ENCODE assay signal across 8 cellular contexts in genomic region chrX:107654778-107655761, GRCh38. TPM values are rescaled to one million over a fixed set of nuclear protein-coding genes. Genes with fewer than 3 reads are reported as not detected.
A peak's percentile ranks its signal among the peaks of the same experiment; 100 is the strongest.
DNase-seq lines count a peak whose midpoint lies in the region; ATAC-seq, FAIRE-seq and TF ChIP-seq lines count a peak whose summit lies in the region.

No MANE protein-coding gene starts in this region.

- no peak overlapping the region for H2BK15ac ChIP-seq in IMR-90 (ENCODE audit: low read depth, low read length)

- no peak for FAIRE-seq in GM12878 (lab: Jason Lieb, UNC)

- peak; percentile 22; the same call in 1 of the 2 replicates for TF ChIP-seq RAD21 in IMR-90 (IDR thresholded peaks at IDR 0.05; ENCODE audit: low read length)
- peak; percentile 40 for TF ChIP-seq RAD21 in GM12878 (IDR thresholded peaks at IDR 0.05; ENCODE audit: insufficient read depth, low read depth, low read length)

- DNase-seq in IMR-90: peak; percentile 92
- peak; percentile 58 for DNase-seq in T1000 (lab: John Stamatoyannopoulos, UW)
- DNase-seq in GM12878 (ENCODE audit: low read depth, low spot score): no peak
- DNase-seq in iris pigment epithelial cell (ENCODE audit: low read depth): peak; percentile 88
- DNase-seq in stimulated activated CD4-positive, alpha-beta T cell treated with anti-CD3 and anti-CD28 coated beads, Interleukin-2, amount 100 ng/mL, for 48 hours: peak; percentile 57 to 77

- in situ Hi-C loops in IMR-90 (cut with MboI; ENCODE audit: low sequenced_read_pairs): loop anchor here (5.0 kb wide), 1 partner anchor 122 kb away; the partner anchor contains the start of genes NCBP2L and TSC22D3
- in situ Hi-C loops in GM12878 (cut with MboI): no loop called here

- H3K4me1 ChIP-seq in BLaER1 treated with 17β-estradiol and CSF1 and Interleukin-3, amounts not matched to agents 10 nM and 100 nM: peaks cover 0 to 13% (median 9%) of the 10 kb centered on the region in 10 experiments; a peak in 11 of 20 replicates
- H3K4me1 ChIP-seq in IMR-90 (ENCODE audit: control insufficient read depth, insufficient read depth, low read length) (no peaks in the 10 kb centered on the region), GM12878 (ENCODE audit: control insufficient read depth, insufficient read depth, low read length) (no peaks in the 10 kb centered on the region)

- H3K79me1 ChIP-seq in IMR-90 (ENCODE audit: low read depth in 1 of 2, low read length in 2 of 2): no peaks in the 10 kb centered on the region; a peak in 1 of 4 replicates

- WGBS in IMR-90 (ENCODE audit: extremely low coverage in 2 of 2, insufficient read length in 1 of 2), 2 experiments: 46% methylated on average over 2 of the region's 24 CpGs; no CpG with 5 or more reads in 1 of the 2 experiments
- 52% methylated on average over 24 of the region's 24 CpGs for WGBS in GM12878 (ENCODE audit: insufficient coverage, insufficient replicate concordance, low lambda C conversion rate, missing lambda C conversion rate)

- no peak overlapping the region for H4K5ac ChIP-seq in IMR-90 (ENCODE audit: low read depth, low read length)

- no TSS peak for BruUV-seq in IMR-90 (replicated peaks; lab: Mats Ljungman, UMichigan)
- no TSS peak for BruUV-seq in GM12878 (replicated peaks; lab: Mats Ljungman, UMichigan)

- H3K79me2 ChIP-seq in GM12878 (ENCODE audit: control insufficient read depth, insufficient read depth, low read length): no peaks in the 10 kb centered on the region

- CTCF ChIA-PET in IMR-90 (lab: Yijun Ruan, JAX) (interaction anchor here (0.7 to 1.3 kb wide), 3 partner anchors 14 to 121 kb away, joined by 3 read pairs; partner anchors contain the start of gene TSC22D3), GM12878 (lab: Yijun Ruan, JAX) (interaction anchor here (0.7 to 15.9 kb wide), 16 partner anchors 9 to 627 kb away, joined by 3 to 289 read pairs (median 3); partner anchors contain the start of genes NCBP2L, PRPS1 and TSC22D3)

- H2AK5ac ChIP-seq in IMR-90 (ENCODE audit: low read depth, low read length): peak overlapping the region; percentile 9; the same call in 1 of the 2 replicates

- intact Hi-C loops in IMR-90 (cut with micrococcal nuclease): loop anchor here (2.0 kb wide), 1 partner anchor 56 kb away; no protein-coding TSS in a partner anchor
- intact Hi-C loops in GM12878 (cut with micrococcal nuclease; ENCODE audit: unreplicated experiment): loop anchor here (5.0 kb wide), 1 partner anchor 48 kb away; no protein-coding TSS in a partner anchor

- no peak overlapping the region for H4K8ac ChIP-seq in IMR-90 (ENCODE audit: low read depth in 2 of 2, low read length in 2 of 2)

- no peak overlapping the region for H3K14ac ChIP-seq in IMR-90 (replicated peaks; ENCODE audit: low read depth, low read length)

- peak overlapping the region; percentile 76 for H2AK9ac ChIP-seq in IMR-90 (replicated peaks; ENCODE audit: low read depth, low read length, poor library complexity)

- peaks cover 64 to 99% (median 88%) of the 10 kb centered on the region in 11 experiments for H3K27me3 ChIP-seq in BLaER1 treated with 17β-estradiol and CSF1 and Interleukin-3, amounts not matched to agents 10 nM and 100 nM
- H3K27me3 ChIP-seq in IMR-90 (ENCODE audit: control insufficient read depth, insufficient read depth, low read length) (peaks cover 2% of the 10 kb centered on the region), GM12878 (replicated peaks in 1 of 2; ENCODE audit: control insufficient read depth in 2 of 2, insufficient read depth in 2 of 2, low read length in 1 of 2) (no peaks in the 10 kb centered on the region)

- no peak overlapping the region for H2BK20ac ChIP-seq in IMR-90 (ENCODE audit: low read depth, low read length)

- no peaks in the 10 kb centered on the region for H3K9me3 ChIP-seq in BLaER1 treated with 17β-estradiol and CSF1 and Interleukin-3, amounts not matched to agents 10 nM and 100 nM (replicated peaks in 1 of 11)
- H3K9me3 ChIP-seq in IMR-90 (ENCODE audit: control insufficient read depth, insufficient read depth, low read length): no peaks in the 10 kb centered on the region
- no peaks in the 10 kb centered on the region for H3K9me3 ChIP-seq in GM12878 (replicated peaks; ENCODE audit: control insufficient read depth, insufficient read depth, low read length)

- no peak overlapping the region for H4K91ac ChIP-seq in IMR-90 (ENCODE audit: insufficient read depth, low read depth, low read length)

- peaks cover 0 to 31% (median 4%) of the 10 kb centered on the region in 11 experiments; a peak in 9 of 22 replicates for H4K20me1 ChIP-seq in BLaER1 treated with 17β-estradiol and CSF1 and Interleukin-3, amounts not matched to agents 10 nM and 100 nM
- peaks cover 6% of the 10 kb centered on the region; the same call in 1 of the 2 replicates for H4K20me1 ChIP-seq in IMR-90 (ENCODE audit: insufficient read depth, low read length)
- H4K20me1 ChIP-seq in GM12878 (ENCODE audit: control insufficient read depth, insufficient read depth): no peaks in the 10 kb centered on the region

- H3K56ac ChIP-seq in IMR-90 (ENCODE audit: extremely low read depth, insufficient read depth, low read length): no peak overlapping the region

- TF ChIP-seq CTCF in IMR-90 (conservative IDR thresholded peaks at IDR 0.05; ENCODE audit: low read depth, low read length) (peak; percentile 54), GM12878 (IDR thresholded peaks at IDR 0.05 in 2 of 3, conservative IDR thresholded peaks at IDR 0.05 in 1 of 3; ENCODE audit: control insufficient read depth in 2 of 3, extremely low read depth in 1 of 3, insufficient read depth in 1 of 3, low read depth in 3 of 3, low read length in 3 of 3) (peak; percentile 61 to 90 (median 80))

- ATAC-seq in GM19395 (IDR thresholded peaks at IDR 0.05; ENCODE audit: unreplicated experiment): peak; percentile 87
- peak; percentile 90 for ATAC-seq in IMR-90 (ENCODE audit: low read depth)
- peak; percentile 96 for ATAC-seq in GM12878
- ATAC-seq in GM18861 (IDR thresholded peaks at IDR 0.05; ENCODE audit: unreplicated experiment): no peak

- dilution Hi-C loops in IMR-90 (cut with HindIII; ENCODE audit: low sequenced_read_pairs, unreplicated experiment): no loop called here

- H3K9me1 ChIP-seq in IMR-90 (ENCODE audit: insufficient read depth, low read length): peaks cover 4% of the 10 kb centered on the region; the same call in 1 of the 2 replicates

- H2BK5ac ChIP-seq in IMR-90 (ENCODE audit: low read depth, low read length, poor library complexity, severe bottlenecking): peak overlapping the region; percentile 49

- H3K27ac ChIP-seq in BLaER1 treated with 17β-estradiol and CSF1 and Interleukin-3, amounts not matched to agents 10 nM and 100 nM: peak overlapping the region in 1 of 11 experiments; percentile 12; a peak in 1 of 22 replicates
- H3K27ac ChIP-seq in IMR-90 (ENCODE audit: insufficient read depth, low read length) (no peak overlapping the region; the same call in 1 of the 2 replicates), GM12878 (ENCODE audit: control insufficient read depth, insufficient read depth) (no peak overlapping the region)

- TF ChIP-seq POLR2A in IMR-90 (IDR thresholded peaks at IDR 0.05; ENCODE audit: low read depth, low read length) (no peak), GM12878 (IDR thresholded peaks at IDR 0.05; ENCODE audit: low read depth, low read length) (peak; percentile 49; the same call in 1 of the 2 replicates)

- H3K18ac ChIP-seq in IMR-90 (ENCODE audit: low read depth, low read length): no peak overlapping the region

- H3K36me3 ChIP-seq in BLaER1 treated with 17β-estradiol and CSF1 and Interleukin-3, amounts not matched to agents 10 nM and 100 nM: peaks cover 0 to 8% (median 1%) of the 10 kb centered on the region in 11 experiments; a peak in 10 of 22 replicates
- H3K36me3 ChIP-seq in IMR-90 (ENCODE audit: control insufficient read depth, insufficient read depth, low read length) (no peaks in the 10 kb centered on the region), GM12878 (ENCODE audit: control insufficient read depth in 2 of 2, insufficient read depth in 2 of 2, low read length in 1 of 2) (no peaks in the 10 kb centered on the region)

- RAD21 ChIA-PET in GM12878 (lab: Charles Lee; ENCODE audit: unreplicated experiment): interaction anchor here (1.5 to 2.2 kb wide), 2 partner anchors 18 to 122 kb away, joined by 4 to 13 read pairs; partner anchors contain the start of gene NCBP2L

- H2BK120ac ChIP-seq in IMR-90 (ENCODE audit: low read depth, low read length): no peak overlapping the region

- H3K23ac ChIP-seq in IMR-90 (ENCODE audit: low read depth, low read length): no peak overlapping the region

- SMC1A ChIA-PET in GM12878 (lab: Charles Lee; ENCODE audit: uncharacterized antibody, unreplicated experiment): interaction anchor here (0.7 to 2.3 kb wide), 6 partner anchors 14 to 173 kb away, joined by 3 to 6 read pairs (median 4); partner anchors contain the start of gene NCBP2L

- no peak for TF ChIP-seq EP300 in GM12878 (IDR thresholded peaks at IDR 0.05; ENCODE audit: borderline replicate concordance in 1 of 2, control insufficient read depth in 1 of 2, low read depth in 2 of 2, low read length in 2 of 2)

- peak overlapping the region; percentile 42; the same call in 1 of the 2 replicates for H3K4ac ChIP-seq in IMR-90 (ENCODE audit: low read depth, low read length)

- H3K4me3 ChIP-seq in BLaER1 treated with 17β-estradiol and CSF1 and Interleukin-3, amounts not matched to agents 10 nM and 100 nM: no peak overlapping the region
- no peak overlapping the region for H3K4me3 ChIP-seq in IMR-90 (ENCODE audit: insufficient read depth, low read depth, low read length)
- no peak overlapping the region for H3K4me3 ChIP-seq in GM12878

- H2AFZ ChIP-seq in IMR-90 (replicated peaks; ENCODE audit: low read length, poor library complexity): peak overlapping the region; percentile 78
- no peak overlapping the region for H2AFZ ChIP-seq in GM12878 (ENCODE audit: control insufficient read depth, low read depth, low read length)

- POLR2A ChIA-PET in IMR-90 (lab: Charles Lee; ENCODE audit: unreplicated experiment): no interaction called here
- POLR2A ChIA-PET in GM12878 (lab: Charles Lee): no interaction called here

- H3K4me2 ChIP-seq in BLaER1 treated with 17β-estradiol and CSF1 and Interleukin-3, amounts not matched to agents 10 nM and 100 nM: peak overlapping the region in 7 of 11 experiments; percentile 2 to 56 (median 26); a peak in 10 of 22 replicates
- peak overlapping the region; percentile 36 for H3K4me2 ChIP-seq in IMR-90 (ENCODE audit: low read depth, low read length)
- no peak overlapping the region for H3K4me2 ChIP-seq in GM12878 (ENCODE audit: control insufficient read depth, insufficient read depth)

- no peak overlapping the region for H3K9ac ChIP-seq in BLaER1 treated with 17β-estradiol and CSF1 and Interleukin-3, amounts not matched to agents 10 nM and 100 nM
- H3K9ac ChIP-seq in IMR-90 (ENCODE audit: low read depth, low read length): no peak overlapping the region
- H3K9ac ChIP-seq in GM12878 (ENCODE audit: control insufficient read depth, insufficient read depth, low read length): no peak overlapping the region

RNA-seq across cellular contexts. Expression of gene PRPS1, which starts 26.8 kb away (rescaled TPM):
- total RNA-seq in IMR-90 (2012; rRNA removed) (137 and 162 TPM in 2 replicates), GM12878 (2014; rRNA removed) (26.5 and 28.1 TPM in 2 replicates), GM12878 (2014; rRNA removed; fragmentation: Illumina TruSeq; extraction: Trizol) (44.6 and 44.8 TPM in 2 replicates), GM12878 (2021) (57.3 and 65.8 TPM in 2 replicates)
- polyA plus RNA-seq in IMR-90 (2012; rRNA removed) (113 and 118 TPM in 2 replicates), GM12878 (2011; rRNA removed) (86.5 and 105 TPM in 2 replicates), GM12878 (2014; fragmentation: Illumina TruSeq; extraction: Trizol) (71.2 and 77.5 TPM in 2 replicates), GM12878 (2014; fragmentation: Nextera tagmentation; extraction: Ambion mirVana) (10 to 100 TPM; 31.2 to 31.5 TPM), GM12878 (2014; rRNA removed) (54.5 and 64.8 TPM in 2 replicates), GM12878 (2016; fragmentation: Nextera tagmentation; extraction: Ambion mirVana) (10 to 100 TPM; 76.1 to 77.0 TPM)
- polyA plus RNA-seq in IMR-90 (2012; cell fraction: cytosol; rRNA removed): 38.7 and 103 TPM in 2 replicates
- polyA plus RNA-seq in IMR-90 (2012; cell fraction: nucleus; rRNA removed; ENCODE audit: low replicate concordance): 19.0 and 61.9 TPM in 2 replicates
- 11.5 and 12.7 TPM in 2 replicates for total RNA-seq in GM12878 (2013; cell fraction: nucleolus; rRNA removed)
- 40.2 TPM for polyA plus RNA-seq in GM12878 (2011; ENCODE audit: low read depth)
- polyA plus RNA-seq in GM12878 (2011; cell fraction: cytosol; rRNA removed): 54.5 and 55.8 TPM in 2 replicates
- 22.0 and 28.3 TPM in 2 replicates for polyA plus RNA-seq in GM12878 (2011; cell fraction: nucleus; rRNA removed)
- polyA plus RNA-seq in GM12878 (2012): 35.3 and 36.1 TPM in 2 replicates
- 49.0 and 87.7 TPM in 2 replicates for polyA minus RNA-seq in GM12878 (2011; rRNA and poly(A)+ RNA removed)
- 17.2 and 22.5 TPM in 2 replicates for polyA minus RNA-seq in GM12878 (2011; cell fraction: cytosol; rRNA and poly(A)+ RNA removed)
- polyA minus RNA-seq in GM12878 (2011; cell fraction: nucleus; rRNA and poly(A)+ RNA removed): 6.4 and 10.3 TPM in 2 replicates
